9 cellular contexts compared by ENCODE assay signal in the genomic region with DNA sequence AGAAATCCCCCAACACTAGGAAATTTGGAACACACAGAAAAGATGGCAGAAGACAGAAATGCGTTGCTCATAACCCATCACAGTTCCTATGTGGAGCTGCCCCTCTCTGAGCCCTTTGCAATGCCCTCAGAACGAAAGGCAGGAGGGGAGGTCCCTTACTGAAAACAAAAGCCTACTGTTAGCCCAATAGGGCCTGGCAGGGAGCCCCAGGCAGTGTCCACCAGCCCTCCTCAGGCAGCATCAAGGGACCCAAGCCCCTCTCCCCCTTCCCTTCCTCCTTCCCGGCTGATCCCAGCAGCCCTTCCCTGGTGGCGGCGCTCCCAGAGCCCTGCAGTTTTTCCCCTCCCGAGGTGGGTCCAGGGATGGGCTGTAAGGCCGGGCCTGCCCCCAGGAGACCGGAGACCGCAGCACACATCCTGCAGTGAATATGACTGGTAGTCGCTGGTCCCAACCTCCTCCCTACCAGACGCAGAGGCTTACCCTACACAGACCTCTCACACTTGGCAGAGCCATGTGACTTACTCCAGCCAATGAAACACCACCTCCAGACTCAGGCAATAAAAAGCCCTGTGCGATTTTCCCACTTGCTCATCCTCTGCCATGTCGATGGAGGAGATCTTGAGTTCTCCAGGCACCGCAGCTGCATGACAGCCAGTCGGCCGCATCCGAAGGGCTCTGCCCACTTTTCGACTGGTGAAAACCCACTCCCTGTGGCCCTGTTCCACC. TPM values are rescaled to one million over a fixed set of nuclear protein-coding genes. Genes with fewer than 3 reads are reported as not detected.
A peak's percentile ranks its signal among the peaks of the same experiment; 100 is the strongest.
DNase-seq lines count a peak whose midpoint lies in the region; ATAC-seq and TF ChIP-seq lines count a peak whose summit lies in the region.
"Had no signal": no experiment of that assay in that cellular context is flagged by ENCODE, and none has a peak within 500 bp of the region (broad histone marks: within the 10 kb centered on the region; RNA-seq: fewer than 3 reads in every experiment).

No MANE protein-coding gene starts in this region.

- TF ChIP-seq CTCF in endothelial cell (IDR thresholded peaks at IDR 0.05; ENCODE audit: unreplicated experiment): no peak

- H3K27ac Mint-ChIP-seq in natural killer cell treated with Interleukin-12 subunit alpha and Interleukin-12 subunit beta and Interleukin-15 and Interleukin-18, amount 100 ng/mL, for 72 hours: peak overlapping the region; percentile 57 to 98
- no peak overlapping the region for H3K27ac Mint-ChIP-seq in endothelial cell (ENCODE audit: unreplicated experiment)

- H3K4me3 Mint-ChIP-seq in natural killer cell treated with Interleukin-12 subunit alpha and Interleukin-12 subunit beta and Interleukin-15 and Interleukin-18, amount 100 ng/mL, for 72 hours: peak overlapping the region; percentile 63
- H3K4me3 Mint-ChIP-seq in endothelial cell (ENCODE audit: unreplicated experiment): no peak overlapping the region

- no peaks in the 10 kb centered on the region for H3K36me3 Mint-ChIP-seq in natural killer cell treated with Interleukin-12 subunit alpha and Interleukin-12 subunit beta and Interleukin-15 and Interleukin-18, amount 100 ng/mL, for 72 hours
- H3K36me3 Mint-ChIP-seq in endothelial cell (ENCODE audit: low read depth, unreplicated experiment): no peaks in the 10 kb centered on the region

- no peaks in the 10 kb centered on the region for H3K9me3 Mint-ChIP-seq in natural killer cell treated with Interleukin-12 subunit alpha and Interleukin-12 subunit beta and Interleukin-15 and Interleukin-18, amount 100 ng/mL, for 72 hours
- H3K9me3 Mint-ChIP-seq in endothelial cell (ENCODE audit: unreplicated experiment): no peaks in the 10 kb centered on the region

- peaks cover 48 to 55% of the 10 kb centered on the region in 2 donors for H3K4me1 Mint-ChIP-seq in natural killer cell treated with Interleukin-12 subunit alpha and Interleukin-12 subunit beta and Interleukin-15 and Interleukin-18, amount 100 ng/mL, for 72 hours (ENCODE audit: low read depth in 2 of 2)
- H3K4me1 Mint-ChIP-seq in endothelial cell (ENCODE audit: unreplicated experiment): peaks cover 4% of the 10 kb centered on the region

- H3K27me3 Mint-ChIP-seq in natural killer cell treated with Interleukin-12 subunit alpha and Interleukin-12 subunit beta and Interleukin-15 and Interleukin-18, amount 100 ng/mL, for 72 hours: no peaks in the 10 kb centered on the region
- H3K27me3 Mint-ChIP-seq in endothelial cell (ENCODE audit: unreplicated experiment): peaks cover 1% of the 10 kb centered on the region

- DNase-seq in activated gamma-delta T cell (lab: John Stamatoyannopoulos, UW) (peak; percentile 23), endothelial cell (ENCODE audit: low spot score) (no peak), NCI-H446 (lab: John Stamatoyannopoulos, UW) (no peak), NCI-H1048 (lab: John Stamatoyannopoulos, UW) (no peak)
- no peak for DNase-seq in natural killer cell treated with Interleukin-12 subunit alpha and Interleukin-12 subunit beta and Interleukin-15 and Interleukin-18, amount 100 ng/mL, for 72 hours (ENCODE audit: low spot score)

- peak; percentile 71 for ATAC-seq in GM21390 (IDR thresholded peaks at IDR 0.05; ENCODE audit: unreplicated experiment)
- peak; percentile 56 for ATAC-seq in HG03575 (IDR thresholded peaks at IDR 0.05; ENCODE audit: extremely low read depth, insufficient number of reproducible peaks, low FRiP score, unreplicated experiment)
- peak; percentile 87 to 94 for ATAC-seq in natural killer cell treated with Interleukin-12 subunit alpha and Interleukin-12 subunit beta and Interleukin-15 and Interleukin-18, amount 100 ng/mL, for 72 hours

- H3K4me3 ChIP-seq in GM08714 (ENCODE audit: low read length): peak overlapping the region; percentile 9; the same call in 1 of the 2 replicates

RNA-seq across cellular contexts. Expression of a gene that starts 19.4 kb away (rescaled TPM):
- total RNA-seq in natural killer cell treated with Interleukin-12 subunit alpha and Interleukin-12 subunit beta and Interleukin-15 and Interleukin-18, amount 100 ng/mL, for 72 hours: 10 to 100 TPM; 30.9 to 52.0 TPM
- not detected for total RNA-seq in endothelial cell (ENCODE audit: unreplicated experiment)

RNA-seq across cellular contexts. Expression of a gene that starts 26.3 kb away (rescaled TPM):
- under 1 TPM in 1 of 2 donors, not detected in 1; 0.92 TPM for total RNA-seq in natural killer cell treated with Interleukin-12 subunit alpha and Interleukin-12 subunit beta and Interleukin-15 and Interleukin-18, amount 100 ng/mL, for 72 hours
- not detected for total RNA-seq in endothelial cell (ENCODE audit: unreplicated experiment)
- total RNA-seq: epithelial cell of proximal tubule had no signal

RNA-seq across cellular contexts. Expression of a gene that starts 44.0 kb away (rescaled TPM):
- total RNA-seq in natural killer cell treated with Interleukin-12 subunit alpha and Interleukin-12 subunit beta and Interleukin-15 and Interleukin-18, amount 100 ng/mL, for 72 hours: 100 to 1,000 TPM; 153 to 206 TPM
- 83.4 TPM for total RNA-seq in endothelial cell (ENCODE audit: unreplicated experiment)

RNA-seq across cellular contexts. Expression of a gene that starts 48.3 kb away (rescaled TPM):
- total RNA-seq in natural killer cell treated with Interleukin-12 subunit alpha and Interleukin-12 subunit beta and Interleukin-15 and Interleukin-18, amount 100 ng/mL, for 72 hours: not detected
- 0.46 TPM for total RNA-seq in endothelial cell (ENCODE audit: unreplicated experiment)

Comparison
In these comparisons a context has a peak if more than half of its experiments do, and no peak if none do; other contexts are left out.
1. RNA of a gene that starts 19.4 kb away (total RNA-seq): 30.9 to 52.0 TPM in natural killer cell treated with Interleukin-12 subunit alpha and Interleukin-12 subunit beta and Interleukin-15 and Interleukin-18, amount 100 ng/mL, for 72 hours; not detected in endothelial cell (single experiment); every median in the first group is over 10 times any median in the second.
2. Peak in every context shown above with its lines, with median percentiles within 50 percentile points of each other: ATAC-seq.